Comparison of ENCODE assay signal across 9 cellular contexts in the genomic region with DNA sequence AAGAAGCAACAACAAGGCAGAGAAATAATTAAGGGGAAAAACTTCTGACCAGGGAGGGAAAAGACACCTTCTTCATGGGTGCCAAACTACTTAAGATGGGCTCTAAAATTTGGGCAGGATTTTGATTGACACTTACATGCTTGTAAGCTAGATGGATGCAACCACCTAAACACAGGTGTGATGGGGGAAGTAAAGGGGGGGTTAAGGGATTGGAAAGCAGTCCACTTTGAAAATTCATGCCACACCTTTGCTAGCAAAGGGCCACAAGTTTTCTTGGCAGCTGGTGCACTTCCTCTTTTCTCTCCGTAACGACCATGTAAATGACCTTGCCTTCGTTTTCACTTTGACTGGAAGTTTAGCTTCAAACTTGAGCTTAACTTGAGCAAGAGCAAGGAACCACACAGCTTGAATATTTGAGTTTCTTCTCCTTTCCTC. TPM values are rescaled to one million over a fixed set of nuclear protein-coding genes. Genes with fewer than 3 reads are reported as not detected.
A peak's percentile ranks its signal among the peaks of the same experiment; 100 is the strongest.
DNase-seq lines count a peak whose midpoint lies in the region; ATAC-seq and TF ChIP-seq lines count a peak whose summit lies in the region.
"Had no signal": no experiment of that assay in that cellular context is flagged by ENCODE, and none has a peak within 500 bp of the region (broad histone marks: within the 10 kb centered on the region; RNA-seq: fewer than 3 reads in every experiment).

No MANE protein-coding gene starts in this region.

- peaks cover 2% of the 10 kb centered on the region for H3K36me3 Mint-ChIP-seq in activated CD4-positive, alpha-beta T cell treated with anti-CD3 and anti-CD28 coated beads for 36 hours (ENCODE audit: low read depth)
- no peaks in the 10 kb centered on the region for H3K36me3 Mint-ChIP-seq in natural killer cell

- peak; percentile 71 for ATAC-seq in activated CD4-positive, alpha-beta T cell treated with anti-CD3 and anti-CD28 coated beads for 36 hours
- ATAC-seq in HG02970 (IDR thresholded peaks at IDR 0.05; ENCODE audit: low FRiP score, unreplicated experiment), result peak; percentile 78
- peak; percentile 34 to 53 (median 44) for ATAC-seq in natural killer cell
- ATAC-seq: A549 had no signal

- intact Hi-C loops in activated CD4-positive, alpha-beta T cell treated with anti-CD3 and anti-CD28 coated beads for 36 hours (cut with DNase I, micrococcal nuclease), result loop anchor here in 1 of 2 experiments (1.0 kb wide), 1 partner anchor 13 kb away; no protein-coding TSS in a partner anchor
- intact Hi-C loops in natural killer cell (cut with micrococcal nuclease), result no loop called here

- DNase-seq in activated CD4-positive, alpha-beta T cell treated with anti-CD3 and anti-CD28 coated beads for 36 hours, result no peak
- no peak for DNase-seq in activated CD4-positive, alpha-beta T cell treated with anti-CD3 and anti-CD28 coated beads, Interleukin-2, amount 50 U/mL, for 1 hour
- DNase-seq in SIG-M5 (lab: John Stamatoyannopoulos, UW), result peak; percentile 75
- no peak for DNase-seq in natural killer cell
- no peak for DNase-seq in DMS153 treated with DMSO at 0.1 percent for 48 hours (lab: John Stamatoyannopoulos, UW; ENCODE audit: unreplicated experiment)
- no peak for DNase-seq in AG20443 (ENCODE audit: low spot score)
- no peak for DNase-seq in amniotic stem cell (lab: John Stamatoyannopoulos, UW)

- POLR2A ChIA-PET in activated CD4-positive, alpha-beta T cell treated with anti-CD3 and anti-CD28 coated beads for 36 hours (lab: Charles Lee), result interaction anchor here (0.9 kb wide), 1 partner anchor 14 kb away, joined by 4 read pairs; a partner anchor contains a TSS

- H3K4me3 Mint-ChIP-seq in activated CD4-positive, alpha-beta T cell treated with anti-CD3 and anti-CD28 coated beads for 36 hours, result no peak overlapping the region
- H3K4me3 Mint-ChIP-seq in natural killer cell, result peak overlapping the region; percentile 21

- peak overlapping the region; percentile 73 for H3K27ac Mint-ChIP-seq in activated CD4-positive, alpha-beta T cell treated with anti-CD3 and anti-CD28 coated beads for 36 hours
- peak overlapping the region in 1 of 2 donors; percentile 28 for H3K27ac Mint-ChIP-seq in natural killer cell

- CTCF ChIA-PET in activated CD4-positive, alpha-beta T cell treated with anti-CD3 and anti-CD28 coated beads for 36 hours (lab: Charles Lee), result interaction anchor here (0.9 to 2.0 kb wide), 5 partner anchors 10 to 325 kb away, joined by 3 to 7 read pairs (median 5); no protein-coding TSS in a partner anchor

- peaks cover 21% of the 10 kb centered on the region for H3K4me1 Mint-ChIP-seq in activated CD4-positive, alpha-beta T cell treated with anti-CD3 and anti-CD28 coated beads for 36 hours
- peaks cover 17 to 23% of the 10 kb centered on the region in 2 donors for H3K4me1 Mint-ChIP-seq in natural killer cell

- H3K27me3 Mint-ChIP-seq in activated CD4-positive, alpha-beta T cell treated with anti-CD3 and anti-CD28 coated beads for 36 hours, result peaks cover 2% of the 10 kb centered on the region
- peaks cover 3 to 5% of the 10 kb centered on the region in 2 donors for H3K27me3 Mint-ChIP-seq in natural killer cell (ENCODE audit: low read depth in 2 of 2)

- TF ChIP-seq CTCF in natural killer cell (IDR thresholded peaks at IDR 0.05), result no peak

- H3K9me3 Mint-ChIP-seq in activated CD4-positive, alpha-beta T cell treated with anti-CD3 and anti-CD28 coated beads for 36 hours (ENCODE audit: low read depth), result peaks cover 10% of the 10 kb centered on the region
- H3K9me3 Mint-ChIP-seq in natural killer cell, result no peaks in the 10 kb centered on the region

RNA-seq across cellular contexts. Expression of a gene that starts 14.3 kb away (rescaled TPM):
- total RNA-seq in activated CD4-positive, alpha-beta T cell treated with anti-CD3 and anti-CD28 coated beads for 36 hours, result 100 to 1,000 TPM; 165 to 167 TPM
- 100 to 1,000 TPM; 215 to 267 (median 234) TPM for total RNA-seq in natural killer cell

RNA-seq across cellular contexts. Expression of a gene that starts 40.6 kb away (rescaled TPM):
- total RNA-seq in activated CD4-positive, alpha-beta T cell treated with anti-CD3 and anti-CD28 coated beads for 36 hours, result 10 to 100 TPM; 14.0 to 17.6 TPM
- total RNA-seq in natural killer cell, result 10 to 100 TPM; 29.0 to 41.4 (median 32.0) TPM
